ENCODE assay signal across 12 cellular contexts in the genomic region with DNA sequence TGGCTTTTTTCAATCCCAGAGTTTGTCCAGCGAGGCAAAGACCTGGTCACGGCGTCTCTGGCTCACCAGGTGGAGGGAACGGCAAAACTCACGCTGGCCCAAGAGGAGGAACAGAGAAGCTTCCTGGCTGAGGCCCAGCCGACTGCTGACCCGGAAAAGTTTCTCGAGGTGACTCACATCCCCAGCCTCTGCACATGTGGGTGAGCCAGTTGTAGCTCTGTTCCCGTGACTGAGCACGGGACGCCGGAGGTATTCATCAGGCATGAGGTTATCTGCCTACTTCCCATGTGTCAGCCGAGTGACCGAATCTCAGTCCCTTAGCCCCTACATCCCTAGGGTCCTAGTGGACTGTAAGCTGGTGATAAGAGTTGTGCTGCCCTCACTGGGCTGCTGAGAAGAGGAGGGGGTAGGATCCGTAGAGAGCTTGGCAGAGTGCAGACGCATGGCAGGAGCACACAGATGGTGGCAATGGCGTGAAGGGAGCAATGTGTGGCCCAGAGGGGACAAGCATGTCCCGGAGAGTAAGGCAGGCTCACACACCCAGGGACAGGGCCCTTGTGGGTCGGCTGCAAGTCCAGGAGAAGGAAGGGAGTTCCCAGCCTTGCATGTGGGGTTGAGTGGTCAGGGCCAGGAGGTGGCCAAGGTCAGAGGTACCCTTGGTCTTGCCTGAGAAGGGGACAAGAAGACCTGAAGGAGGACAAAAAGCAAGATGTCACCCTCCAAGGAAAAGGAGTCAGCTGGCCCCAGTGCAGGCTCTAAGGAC. TPM values are rescaled to one million over a fixed set of nuclear protein-coding genes. Genes with fewer than 3 reads are reported as not detected.
DNase-seq lines count a peak whose midpoint lies in the region; TF ChIP-seq lines count a peak whose summit lies in the region.
"Had no signal": no experiment of that assay in that cellular context is flagged by ENCODE, and none has a peak within 500 bp of the region (broad histone marks: within the 10 kb centered on the region; RNA-seq: fewer than 3 reads in every experiment).

No MANE protein-coding gene starts in this region.

- peaks cover 49% of the 10 kb centered on the region for H3K4me1 Mint-ChIP-seq in osteocyte (ENCODE audit: unreplicated experiment)
- H3K4me1 Mint-ChIP-seq: stimulated activated memory B cell treated with anti-CD40 and anti-IgM and Interleukin-4, amounts not matched to agents 10 μg/mL and 1 μg/mL and 100 μg/mL, for 72 hours had no signal

- TF ChIP-seq CTCF in osteocyte (IDR thresholded peaks at IDR 0.05): no peak

- H3K4me3 Mint-ChIP-seq in osteocyte (ENCODE audit: unreplicated experiment): no peak overlapping the region
- H3K4me3 Mint-ChIP-seq: stimulated activated memory B cell treated with anti-CD40 and anti-IgM and Interleukin-4, amounts not matched to agents 10 μg/mL and 1 μg/mL and 100 μg/mL, for 72 hours had no signal

- peaks cover 48% of the 10 kb centered on the region for H3K36me3 Mint-ChIP-seq in osteocyte (ENCODE audit: unreplicated experiment)
- H3K36me3 Mint-ChIP-seq: stimulated activated memory B cell treated with anti-CD40 and anti-IgM and Interleukin-4, amounts not matched to agents 10 μg/mL and 1 μg/mL and 100 μg/mL, for 72 hours had no signal

- H3K27me3 Mint-ChIP-seq in osteocyte (ENCODE audit: unreplicated experiment): no peaks in the 10 kb centered on the region
- H3K27me3 Mint-ChIP-seq: stimulated activated memory B cell treated with anti-CD40 and anti-IgM and Interleukin-4, amounts not matched to agents 10 μg/mL and 1 μg/mL and 100 μg/mL, for 72 hours had no signal

- no peak overlapping the region for H3K27ac Mint-ChIP-seq in osteocyte (ENCODE audit: unreplicated experiment)
- H3K27ac Mint-ChIP-seq: stimulated activated memory B cell treated with anti-CD40 and anti-IgM and Interleukin-4, amounts not matched to agents 10 μg/mL and 1 μg/mL and 100 μg/mL, for 72 hours had no signal

- peak; percentile 83 for DNase-seq in GM04504 (ENCODE audit: low read depth)
- peak; percentile 97 for DNase-seq in RKO (ENCODE audit: low spot score)
- DNase-seq in epithelial cell of prostate (ENCODE audit: low read depth, low spot score): peak; percentile 57
- peak; percentile 81 for DNase-seq in osteocyte (ENCODE audit: extremely low spot score, unreplicated experiment)
- DNase-seq in NCI-H1436 (lab: John Stamatoyannopoulos, UW): no peak
- DNase-seq in GF-D8 (lab: John Stamatoyannopoulos, UW): no peak
- no peak for DNase-seq in UCSD-AML1 (lab: John Stamatoyannopoulos, UW; ENCODE audit: unreplicated experiment)
- no peak for DNase-seq in NCI-H2227 (lab: John Stamatoyannopoulos, UW; ENCODE audit: unreplicated experiment)
- DNase-seq: central memory CD4-positive, alpha-beta T cell; left colon; MV-4-11 had no signal

- H3K27ac ChIP-seq in epithelial cell of prostate: peak overlapping the region; percentile 61

- H3K9me3 Mint-ChIP-seq in osteocyte (ENCODE audit: unreplicated experiment): no peaks in the 10 kb centered on the region
- H3K9me3 Mint-ChIP-seq: stimulated activated memory B cell treated with anti-CD40 and anti-IgM and Interleukin-4, amounts not matched to agents 10 μg/mL and 1 μg/mL and 100 μg/mL, for 72 hours had no signal

RNA-seq across cellular contexts. Expression of a gene that starts 42.9 kb away (rescaled TPM):
- total RNA-seq in osteocyte: 40.9 and 41.6 TPM in 2 replicates

RNA-seq across cellular contexts. Expression of a gene that starts 45.6 kb away (rescaled TPM):
- 3.1 and 3.5 TPM in 2 replicates for total RNA-seq in osteocyte

Comparison
In these comparisons a context has a peak if more than half of its experiments do, and no peak if none do; other contexts are left out.
1. DNase-seq: peak in GM04504 (single experiment), RKO (single experiment), epithelial cell of prostate (single experiment) and osteocyte (single experiment); none in NCI-H1436 (single experiment), GF-D8 (single experiment), UCSD-AML1 (single experiment) and NCI-H2227 (single experiment).